ENCODE assay signal across 1 cellular context in the genomic region with DNA sequence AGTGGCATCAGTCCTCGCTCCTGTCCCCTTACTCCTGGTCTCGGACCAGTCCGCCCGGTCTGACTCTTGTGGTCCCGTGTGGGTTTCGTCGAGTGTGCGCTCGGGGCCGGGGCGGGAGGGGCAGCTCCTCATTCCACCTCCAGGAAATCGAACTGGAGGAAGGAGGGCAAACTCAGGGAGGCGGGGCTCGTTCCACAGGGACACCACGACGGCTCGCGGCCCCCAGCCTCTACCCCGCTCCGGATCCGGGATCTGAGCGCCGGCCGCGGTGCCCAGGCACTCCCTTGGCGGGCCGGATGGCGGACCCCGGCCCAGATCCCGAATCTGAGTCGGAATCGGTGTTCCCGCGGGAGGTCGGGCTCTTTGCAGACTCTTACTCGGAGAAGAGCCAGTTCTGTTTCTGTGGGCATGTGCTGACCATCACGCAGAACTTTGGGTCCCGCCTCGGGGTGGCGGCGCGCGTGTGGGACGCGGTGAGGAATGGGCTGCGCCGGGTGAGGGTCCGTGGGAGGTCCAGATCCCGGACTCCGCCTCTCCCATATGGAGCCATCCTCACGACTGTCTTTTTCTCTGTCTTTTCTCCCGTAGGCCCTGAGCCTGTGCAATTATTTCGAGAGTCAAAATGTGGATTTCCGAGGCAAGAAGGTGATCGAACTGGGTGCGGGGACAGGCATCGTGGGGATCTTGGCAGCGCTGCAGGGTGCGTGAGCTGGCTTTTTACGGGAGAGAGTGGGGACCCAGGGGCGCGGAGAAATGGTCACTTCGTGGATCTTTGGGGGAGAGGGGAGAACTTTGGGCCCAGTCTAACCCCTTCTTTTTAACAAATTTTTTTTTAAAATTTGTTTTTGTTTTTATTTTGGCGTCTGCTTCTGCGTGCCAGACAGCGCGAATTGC.
TF ChIP-seq lines count a peak whose summit lies in the region.

TSS of gene EEF1AKMT3 (plus strand) at position 186 of the 894 bp plus-strand sequence. CDS start at position 297, 111 bp downstream.

TF ChIP-seq in HepG2, 621 proteins besides CTCF, POLR2A, EP300 and RAD21 (continued from another document and continues in another):
- TF ChIP-seq ZNF704 (CRISPR knock-in tag; IDR thresholded peaks at IDR 0.05; ENCODE audit: borderline replicate concordance) (0 out of 2 replicates have a peak, but pooled peaks have one; percentile 11), ZNF468 (CRISPR knock-in tag; IDR thresholded peaks at IDR 0.05) (no peak), GATA4 (IDR thresholded peaks at IDR 0.05; ENCODE audit: borderline replicate concordance, low read depth) (no peak), ZNF558 (CRISPR knock-in tag; IDR thresholded peaks at IDR 0.05; ENCODE audit: borderline replicate concordance) (peak; percentile 41; the same call in 1 of the 2 replicates), ADNP (CRISPR knock-in tag; IDR thresholded peaks at IDR 0.05) (no peak), CENPT (CRISPR knock-in tag; IDR thresholded peaks at IDR 0.05; ENCODE audit: low read depth) (no peak), REXO4 (CRISPR knock-in tag; IDR thresholded peaks at IDR 0.05; ENCODE audit: borderline replicate concordance) (no peak), ZNF234 (CRISPR knock-in tag; conservative IDR thresholded peaks at IDR 0.05) (no peak), MBNL3 (CRISPR knock-in tag; conservative IDR thresholded peaks at IDR 0.05) (no peak), KLF9 (CRISPR knock-in tag; IDR thresholded peaks at IDR 0.05; ENCODE audit: low read depth) (no peak), FOXC1 (CRISPR knock-in tag; IDR thresholded peaks at IDR 0.05; ENCODE audit: borderline replicate concordance) (no peak), HNRNPL (IDR thresholded peaks at IDR 0.05; ENCODE audit: low read depth, low read length) (no peak), TCF7L2 (IDR thresholded peaks at IDR 0.05; ENCODE audit: low read depth, low read length) (no peak), NRL (CRISPR knock-in tag; IDR thresholded peaks at IDR 0.05; ENCODE audit: borderline replicate concordance) (no peak), ETS1 (CRISPR knock-in tag; IDR thresholded peaks at IDR 0.05) (no peak), CBX5 (CRISPR knock-in tag; IDR thresholded peaks at IDR 0.05; ENCODE audit: borderline replicate concordance) (no peak; the same call in 1 of the 2 replicates), ZXDC (CRISPR knock-in tag; IDR thresholded peaks at IDR 0.05) (no peak), DR1 (CRISPR knock-in tag; IDR thresholded peaks at IDR 0.05) (no peak), ZFP91 (CRISPR knock-in tag; IDR thresholded peaks at IDR 0.05; ENCODE audit: borderline replicate concordance) (no peak; the same call in 1 of the 2 replicates), MAFG (CRISPR knock-in tag; IDR thresholded peaks at IDR 0.05) (no peak), KLF12 (CRISPR knock-in tag; IDR thresholded peaks at IDR 0.05; ENCODE audit: borderline replicate concordance) (0 out of 2 replicates have a peak, but pooled peaks have one; percentile 59), ZNF687 (CRISPR knock-in tag; IDR thresholded peaks at IDR 0.05) (peak; percentile 90), ZNF615 (CRISPR knock-in tag; IDR thresholded peaks at IDR 0.05; ENCODE audit: borderline replicate concordance) (no peak), ZNF224 (CRISPR knock-in tag; IDR thresholded peaks at IDR 0.05) (peak; percentile 1; the same call in 1 of the 2 replicates), ZNF580 (CRISPR knock-in tag; IDR thresholded peaks at IDR 0.05; ENCODE audit: borderline replicate concordance, low read depth) (0 out of 2 replicates have a peak, but pooled peaks have one; percentile 15), ZNF276 (CRISPR knock-in tag; IDR thresholded peaks at IDR 0.05; ENCODE audit: low read depth) (no peak), GABPB1 (CRISPR knock-in tag; IDR thresholded peaks at IDR 0.05) (peak; percentile 44; the same call in 1 of the 2 replicates), SMAD3 (CRISPR knock-in tag; IDR thresholded peaks at IDR 0.05) (no peak)
- TF ChIP-seq, protein P1, sequence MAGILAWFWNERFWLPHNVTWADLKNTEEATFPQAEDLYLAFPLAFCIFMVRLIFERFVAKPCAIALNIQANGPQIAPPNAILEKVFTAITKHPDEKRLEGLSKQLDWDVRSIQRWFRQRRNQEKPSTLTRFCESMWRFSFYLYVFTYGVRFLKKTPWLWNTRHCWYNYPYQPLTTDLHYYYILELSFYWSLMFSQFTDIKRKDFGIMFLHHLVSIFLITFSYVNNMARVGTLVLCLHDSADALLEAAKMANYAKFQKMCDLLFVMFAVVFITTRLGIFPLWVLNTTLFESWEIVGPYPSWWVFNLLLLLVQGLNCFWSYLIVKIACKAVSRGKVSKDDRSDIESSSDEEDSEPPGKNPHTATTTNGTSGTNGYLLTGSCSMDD (CRISPR knock-in tag; IDR thresholded peaks at IDR 0.05), result no peak
- TF ChIP-seq, protein P2, sequence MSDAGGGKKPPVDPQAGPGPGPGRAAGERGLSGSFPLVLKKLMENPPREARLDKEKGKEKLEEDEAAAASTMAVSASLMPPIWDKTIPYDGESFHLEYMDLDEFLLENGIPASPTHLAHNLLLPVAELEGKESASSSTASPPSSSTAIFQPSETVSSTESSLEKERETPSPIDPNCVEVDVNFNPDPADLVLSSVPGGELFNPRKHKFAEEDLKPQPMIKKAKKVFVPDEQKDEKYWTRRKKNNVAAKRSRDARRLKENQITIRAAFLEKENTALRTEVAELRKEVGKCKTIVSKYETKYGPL (CRISPR knock-in tag; IDR thresholded peaks at IDR 0.05), result no peak
- TF ChIP-seq, protein P3, sequence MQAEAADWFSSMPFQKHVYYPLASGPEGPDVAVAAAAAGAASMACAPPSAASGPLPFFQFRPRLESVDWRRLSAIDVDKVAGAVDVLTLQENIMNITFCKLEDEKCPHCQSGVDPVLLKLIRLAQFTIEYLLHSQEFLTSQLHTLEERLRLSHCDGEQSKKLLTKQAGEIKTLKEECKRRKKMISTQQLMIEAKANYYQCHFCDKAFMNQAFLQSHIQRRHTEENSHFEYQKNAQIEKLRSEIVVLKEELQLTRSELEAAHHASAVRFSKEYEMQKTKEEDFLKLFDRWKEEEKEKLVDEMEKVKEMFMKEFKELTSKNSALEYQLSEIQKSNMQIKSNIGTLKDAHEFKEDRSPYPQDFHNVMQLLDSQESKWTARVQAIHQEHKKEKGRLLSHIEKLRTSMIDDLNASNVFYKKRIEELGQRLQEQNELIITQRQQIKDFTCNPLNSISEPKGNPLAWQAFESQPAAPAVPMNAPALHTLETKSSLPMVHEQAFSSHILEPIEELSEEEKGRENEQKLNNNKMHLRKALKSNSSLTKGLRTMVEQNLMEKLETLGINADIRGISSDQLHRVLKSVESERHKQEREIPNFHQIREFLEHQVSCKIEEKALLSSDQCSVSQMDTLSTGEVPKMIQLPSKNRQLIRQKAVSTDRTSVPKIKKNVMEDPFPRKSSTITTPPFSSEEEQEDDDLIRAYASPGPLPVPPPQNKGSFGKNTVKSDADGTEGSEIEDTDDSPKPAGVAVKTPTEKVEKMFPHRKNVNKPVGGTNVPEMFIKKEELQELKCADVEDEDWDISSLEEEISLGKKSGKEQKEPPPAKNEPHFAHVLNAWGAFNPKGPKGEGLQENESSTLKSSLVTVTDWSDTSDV (CRISPR knock-in tag; IDR thresholded peaks at IDR 0.05), result no peak
